Comparison of ENCODE assay signal across 9 cellular contexts in the genomic region with DNA sequence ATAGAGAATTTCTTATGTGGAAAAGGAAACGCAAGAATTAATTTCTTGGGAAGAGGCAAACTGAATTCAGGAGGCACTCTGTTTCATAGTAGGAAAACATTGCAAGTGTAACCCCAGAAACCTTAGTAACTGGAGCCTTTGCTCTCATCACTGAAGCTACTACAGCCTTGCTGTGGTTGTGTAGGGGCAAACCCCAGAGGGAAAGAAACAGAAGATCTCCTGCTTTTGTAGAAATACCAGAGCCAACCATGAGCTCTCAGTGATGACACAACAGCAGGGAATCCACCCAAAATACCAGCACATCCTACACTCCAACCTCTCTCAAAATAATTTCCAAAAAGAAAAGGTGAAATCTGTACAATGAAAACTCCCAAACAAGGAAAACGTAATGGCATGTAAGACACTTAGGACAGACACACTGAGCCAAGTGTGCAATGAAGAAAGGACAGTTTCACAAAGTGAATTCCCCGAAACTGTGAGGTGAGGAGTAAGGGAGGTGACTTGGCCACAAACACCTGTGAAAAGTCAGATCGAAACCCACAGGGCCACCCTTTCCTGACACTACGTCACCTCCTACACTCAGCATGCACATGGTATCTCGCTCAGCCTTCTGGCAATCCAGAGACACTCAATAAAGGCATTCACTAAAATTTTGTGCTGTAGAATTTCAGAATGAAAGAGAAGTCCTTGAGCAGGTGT. TPM values are rescaled to one million over a fixed set of nuclear protein-coding genes. Genes with fewer than 3 reads are reported as not detected.
DNase-seq lines count a peak whose midpoint lies in the region; ATAC-seq and TF ChIP-seq lines count a peak whose summit lies in the region.
"Had no signal": no experiment of that assay in that cellular context is flagged by ENCODE, and none has a peak within 500 bp of the region (broad histone marks: within the 10 kb centered on the region; RNA-seq: fewer than 3 reads in every experiment).

No MANE protein-coding gene starts in this region.

- H3K4me1 ChIP-seq in heart right ventricle = peaks cover 0 to 4% (median 0%) of the 10 kb centered on the region in 9 donors

- peak overlapping the region in 1 of 10 donors; percentile 62 for H3K27ac ChIP-seq in heart right ventricle

- TF ChIP-seq CTCF in lower leg skin (IDR thresholded peaks at IDR 0.05) (no peak), heart right ventricle (IDR thresholded peaks at IDR 0.05) (no peak)

- DNase-seq in activated CD4-positive, CD25-positive, alpha-beta regulatory T cell (lab: John Stamatoyannopoulos, UW) = peak in 3 of 4 experiments; percentile 28 to 32 (median 29)
- DNase-seq in lower leg skin (ENCODE audit: low spot score in 2 of 2) (peak; percentile 11 to 67), HK-2 (ENCODE audit: unreplicated experiment) (no peak), heart right ventricle (no peak), posterior vena cava (ENCODE audit: low spot score) (no peak), SHP77 (lab: John Stamatoyannopoulos, UW) (no peak)

- intact Hi-C loops in lower leg skin (cut with DNase I; ENCODE audit: low total_unique reads) (no loop called here), heart right ventricle (cut with DNase I) (no loop called here), posterior vena cava (cut with DNase I) (no loop called here)

- ATAC-seq in GM18502 (IDR thresholded peaks at IDR 0.05; ENCODE audit: poor library complexity, unreplicated experiment) = peak; percentile 98
- ATAC-seq in HG02759 (IDR thresholded peaks at IDR 0.05; ENCODE audit: unreplicated experiment) = peak; percentile 99
- no peak for ATAC-seq in heart right ventricle

- no peaks in the 10 kb centered on the region for H3K36me3 ChIP-seq in heart right ventricle

- H3K4me3 ChIP-seq in lower leg skin (ENCODE audit: low read depth, poor library complexity, severe bottlenecking) (no peak overlapping the region), heart right ventricle (no peak overlapping the region)

- peaks cover 0 to 32% (median 14%) of the 10 kb centered on the region in 7 donors for H3K27me3 ChIP-seq in heart right ventricle

- WGBS in lower leg skin, 2 donors = 71 to 74% methylated on average over 6 of the region's 6 CpGs
- WGBS in heart right ventricle, 2 donors = 74 to 83% methylated on average over 6 of the region's 6 CpGs

- H3K9me3 ChIP-seq in heart right ventricle = no peaks in the 10 kb centered on the region

- TF ChIP-seq POLR2A in lower leg skin (IDR thresholded peaks at IDR 0.05) = no peak

RNA-seq across cellular contexts. Expression of a gene that starts 8.5 kb away (rescaled TPM):
- total RNA-seq in lower leg skin (under 1 TPM in 3 of 4 donors, not detected in 1; 0.27 to 0.59 (median 0.32) TPM), heart right ventricle (1 to 10 TPM; 2.1 to 4.5 (median 3.0) TPM), posterior vena cava (under 1 TPM; 0.32 to 0.62 TPM)
- polyA plus RNA-seq in heart right ventricle = 1 to 10 TPM in 1 of 2 donors, under 1 TPM in 1; 0.26 to 7.0 TPM

RNA-seq across cellular contexts. Expression of a gene that starts 40.4 kb away (rescaled TPM):
- total RNA-seq in lower leg skin (not detected), heart right ventricle (not detected), posterior vena cava (not detected)
- polyA plus RNA-seq in heart right ventricle = not detected
- total RNA-seq: myocyte had no signal

RNA-seq across cellular contexts. Expression of a gene that starts 53.6 kb away (rescaled TPM):
- total RNA-seq in lower leg skin (not detected), heart right ventricle (not detected), posterior vena cava (not detected)
- polyA plus RNA-seq in heart right ventricle = not detected
- total RNA-seq: myocyte had no signal

Comparison
In these comparisons a context has a peak if more than half of its experiments do, and no peak if none do; other contexts are left out.
1. ATAC-seq: peak in GM18502 (single experiment) and HG02759 (single experiment); none in heart right ventricle (0 of 8).
2. DNase-seq: peak in activated CD4-positive, CD25-positive, alpha-beta regulatory T cell (3 of 4) and lower leg skin (2 of 2); none in HK-2 (single experiment), heart right ventricle (0 of 2), posterior vena cava (single experiment) and SHP77 (0 of 2).